ENCODE assay signal across 8 cellular contexts in the genomic region with DNA sequence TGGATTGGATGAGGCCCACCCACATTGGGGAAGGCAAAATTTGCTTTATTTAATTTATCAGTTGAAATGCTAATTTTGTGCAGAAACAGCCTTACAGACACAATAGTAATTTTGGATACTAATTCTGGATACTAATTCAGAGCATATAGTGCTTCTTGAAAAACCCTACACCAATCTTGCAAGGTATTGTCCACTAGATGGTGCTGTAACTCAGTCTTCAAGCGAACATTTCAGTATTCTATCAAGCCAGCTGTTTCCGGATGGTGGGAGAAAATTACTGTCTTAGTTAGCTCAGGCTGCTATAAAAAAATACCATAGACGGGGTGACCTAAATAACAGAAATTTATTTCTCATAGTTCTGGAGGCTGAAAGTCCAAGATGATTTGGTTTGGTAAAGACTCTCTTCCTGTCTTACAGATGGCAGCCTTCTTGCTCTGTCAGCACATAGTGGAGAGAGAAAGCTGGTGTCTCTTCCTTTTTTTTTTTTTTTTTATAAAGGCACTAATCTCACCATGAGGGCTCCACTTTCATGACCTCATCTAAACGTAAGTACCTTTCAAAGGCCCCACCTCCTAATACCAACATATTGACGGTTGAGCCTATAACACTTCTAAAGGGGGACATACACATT.
A peak's percentile ranks its signal among the peaks of the same experiment; 100 is the strongest.
DNase-seq lines count a peak whose midpoint lies in the region; ATAC-seq, FAIRE-seq and TF ChIP-seq lines count a peak whose summit lies in the region.

No MANE protein-coding gene starts in this region.

- DNase-seq in NCI-H1092 treated with DMSO at 0.1 percent for 48 hours (lab: John Stamatoyannopoulos, UW): peak; percentile 50
- peak; percentile 18 for DNase-seq in astrocyte (ENCODE audit: low read depth)
- DNase-seq in natural killer cell: no peak
- no peak for DNase-seq in GM12892 (ENCODE audit: insufficient read length)
- no peak for DNase-seq in NCI-H2196 (lab: John Stamatoyannopoulos, UW; ENCODE audit: unreplicated experiment)
- DNase-seq in dermis blood vessel endothelial cell: no peak

- no peak overlapping the region for H3K4me3 ChIP-seq in astrocyte (ENCODE audit: insufficient read depth, low read depth, low read length)

- no peaks in the 10 kb centered on the region for H3K36me3 ChIP-seq in astrocyte (ENCODE audit: insufficient read depth, low read length)

- H3K79me2 ChIP-seq in astrocyte (ENCODE audit: insufficient read depth, low read length): no peaks in the 10 kb centered on the region

- H3K27ac ChIP-seq in astrocyte (ENCODE audit: low read depth, low read length): no peak overlapping the region

- H3K4me1 ChIP-seq in astrocyte (ENCODE audit: insufficient read depth, low read length): no peaks in the 10 kb centered on the region

- H3K36me3 Mint-ChIP-seq in astrocyte (ENCODE audit: low read depth, unreplicated experiment) (no peaks in the 10 kb centered on the region), nephron (ENCODE audit: low read depth) (no peaks in the 10 kb centered on the region), natural killer cell (peaks cover 8% of the 10 kb centered on the region)

- intact Hi-C loops in natural killer cell (cut with micrococcal nuclease): no loop called here

- no peak overlapping the region for H2AFZ ChIP-seq in astrocyte (ENCODE audit: low read depth, low read length)

- H3K9ac ChIP-seq in astrocyte (ENCODE audit: low read length): no peak overlapping the region

- H3K4me1 Mint-ChIP-seq in astrocyte (ENCODE audit: low read depth, unreplicated experiment) (no peaks in the 10 kb centered on the region), nephron (no peaks in the 10 kb centered on the region), natural killer cell (no peaks in the 10 kb centered on the region)

- H3K4me2 ChIP-seq in astrocyte (ENCODE audit: low read length): no peak overlapping the region

- FAIRE-seq in astrocyte (lab: Jason Lieb, UNC) (no peak), GM12892 (lab: Jason Lieb, UNC) (no peak)

- no peaks in the 10 kb centered on the region for H3K9me3 ChIP-seq in astrocyte (ENCODE audit: insufficient read depth, low read depth, low read length)

- ATAC-seq in GM21576 (IDR thresholded peaks at IDR 0.05; ENCODE audit: unreplicated experiment) (peak; percentile 63), natural killer cell (no peak)

- H3K27me3 ChIP-seq in astrocyte (ENCODE audit: insufficient read depth, low read length): no peaks in the 10 kb centered on the region

- H3K9me3 Mint-ChIP-seq in astrocyte (ENCODE audit: unreplicated experiment) (peaks cover 8% of the 10 kb centered on the region), nephron (peaks cover 11% of the 10 kb centered on the region), natural killer cell (peaks cover 8 to 12% of the 10 kb centered on the region in 2 donors)

- H3K27me3 Mint-ChIP-seq in astrocyte (ENCODE audit: low read depth, unreplicated experiment): no peaks in the 10 kb centered on the region
- H3K27me3 Mint-ChIP-seq in nephron (ENCODE audit: low read depth): no peaks in the 10 kb centered on the region
- H3K27me3 Mint-ChIP-seq in natural killer cell (ENCODE audit: low read depth in 2 of 2): no peaks in the 10 kb centered on the region

- TF ChIP-seq POLR2A in GM12892 (IDR thresholded peaks at IDR 0.05; ENCODE audit: low read depth, low read length): no peak

- no peak overlapping the region for H3K27ac Mint-ChIP-seq in astrocyte (ENCODE audit: unreplicated experiment)
- H3K27ac Mint-ChIP-seq in nephron: no peak overlapping the region
- no peak overlapping the region for H3K27ac Mint-ChIP-seq in natural killer cell

- H3K4me3 Mint-ChIP-seq in astrocyte (ENCODE audit: unreplicated experiment) (no peak overlapping the region), nephron (no peak overlapping the region), natural killer cell (no peak overlapping the region)

- TF ChIP-seq CTCF in astrocyte (IDR thresholded peaks at IDR 0.05; ENCODE audit: insufficient read depth, low read depth, low read length) (peak; percentile 55), nephron (IDR thresholded peaks at IDR 0.05; ENCODE audit: unreplicated experiment in 3 of 3) (peak in 2 of 3 experiments; percentile 31 to 67), natural killer cell (IDR thresholded peaks at IDR 0.05) (no peak)

- H4K20me1 ChIP-seq in astrocyte (ENCODE audit: insufficient read depth, low read length): no peaks in the 10 kb centered on the region

Comparison
In these comparisons a context has a peak if more than half of its experiments do, and no peak if none do; other contexts are left out.
1. DNase-seq: peak in NCI-H1092 treated with DMSO at 0.1 percent for 48 hours (single experiment) and astrocyte (single experiment); none in natural killer cell (single experiment), GM12892 (single experiment), NCI-H2196 (single experiment) and dermis blood vessel endothelial cell (single experiment).